8 cellular contexts compared by ENCODE assay signal in the genomic region with DNA sequence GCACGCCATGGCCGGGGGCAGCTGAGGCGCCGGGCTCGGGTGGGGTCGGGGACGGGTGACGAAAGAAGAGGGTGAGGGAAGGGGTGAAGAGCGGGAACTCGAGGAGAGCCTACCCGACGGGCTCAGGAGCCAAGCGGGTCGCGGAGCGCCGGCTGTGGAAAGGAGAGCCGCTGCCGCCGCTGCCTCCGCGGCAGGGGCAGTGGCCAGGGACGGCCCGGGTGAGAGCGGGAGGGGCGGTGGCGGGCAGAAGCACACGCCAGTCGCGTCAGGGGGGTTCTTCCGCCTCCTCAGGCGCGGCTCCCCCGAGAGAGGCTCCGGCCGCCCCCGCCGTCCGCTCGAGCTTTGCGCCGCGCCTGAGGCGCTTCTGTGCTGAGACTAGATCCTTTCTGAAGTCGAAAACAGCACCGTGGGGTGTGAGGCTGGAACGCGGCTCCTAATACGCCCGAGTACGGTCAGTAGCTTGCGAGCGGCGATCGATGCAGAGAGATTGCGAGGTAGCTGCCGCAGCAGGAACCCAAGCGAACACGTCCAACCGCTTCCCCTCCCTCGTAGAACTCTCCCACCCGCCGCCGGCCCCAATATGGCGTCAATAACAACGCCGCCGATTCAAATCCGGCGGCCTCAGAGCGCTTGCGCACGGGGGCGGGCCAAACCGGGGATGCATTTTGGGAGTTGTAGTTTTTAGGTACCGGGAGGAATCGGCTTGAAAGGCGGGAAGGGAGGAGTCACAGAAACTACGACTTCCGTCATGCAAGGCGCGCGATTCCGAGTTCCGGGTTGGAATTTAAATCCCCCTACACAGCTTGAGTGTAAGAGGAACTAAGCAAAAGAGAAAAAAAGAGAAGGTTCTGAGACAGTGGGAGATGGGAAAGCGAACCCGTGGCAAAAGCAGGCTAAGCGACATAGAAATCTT. TPM values are rescaled to one million over a fixed set of nuclear protein-coding genes. Genes with fewer than 3 reads are reported as not detected.
A peak's percentile ranks its signal among the peaks of the same experiment; 100 is the strongest.
DNase-seq lines count a peak whose midpoint lies in the region; ATAC-seq and TF ChIP-seq lines count a peak whose summit lies in the region.

A gene (minus strand): TSS at position 558 of the 913 bp plus-strand sequence. CDS start 549 bp downstream, at position 9.

- H3K27me3 ChIP-seq in SK-N-SH (ENCODE audit: insufficient read depth) (no peaks in the 10 kb centered on the region), gastroesophageal sphincter (no peaks in the 10 kb centered on the region), neutrophil (no peaks in the 10 kb centered on the region)

- peak within 1 kb of the TSS; percentile 75 for H2AFZ ChIP-seq in SK-N-SH (ENCODE audit: low read depth)

- TF ChIP-seq RAD21 in SK-N-SH (IDR thresholded peaks at IDR 0.05; ENCODE audit: low read length): peak; percentile 12; the same call in 1 of the 2 replicates

- WGBS in SK-N-SH (ENCODE audit: low lambda C conversion rate): under 1% methylated on average over 27 of the region's 88 CpGs
- 1 to 2% methylated on average over 10 to 14 of the region's 88 CpGs for WGBS in gastroesophageal sphincter (ENCODE audit: low coverage in 1 of 2), 2 donors

- peak within 1 kb of the TSS; percentile 93 to 98 for H3K4me3 ChIP-seq in SK-N-SH (ENCODE audit: low read depth in 2 of 2, low read length in 1 of 2)
- H3K4me3 ChIP-seq in gastroesophageal sphincter: peak within 1 kb of the TSS; percentile 51 to 91
- H3K4me3 ChIP-seq in neutrophil (ENCODE audit: low read depth in 1 of 2, low read length in 1 of 2): peak within 1 kb of the TSS; percentile 81 to 100

- peak; percentile 88 to 94 for TF ChIP-seq POLR2A in gastroesophageal sphincter (IDR thresholded peaks at IDR 0.05)

- TF ChIP-seq CTCF in SK-N-SH (IDR thresholded peaks at IDR 0.05) (no peak), gastroesophageal sphincter (IDR thresholded peaks at IDR 0.05) (no peak), neutrophil (IDR thresholded peaks at IDR 0.05) (no peak)

- peaks cover 9 to 19% of the 10 kb centered on the region in 2 experiments for H3K4me1 ChIP-seq in SK-N-SH (ENCODE audit: control insufficient read depth in 1 of 2, insufficient read depth in 2 of 2, low read depth in 1 of 2, low read length in 1 of 2)
- H3K4me1 ChIP-seq in gastroesophageal sphincter: peaks cover 5 to 40% (median 13%) of the 10 kb centered on the region in 3 donors
- H3K4me1 ChIP-seq in neutrophil (ENCODE audit: control insufficient read depth in 1 of 2, insufficient read depth in 1 of 2, low read depth in 1 of 2, low read length in 1 of 2): peaks cover 32 to 43% of the 10 kb centered on the region in 2 experiments

- POLR2A ChIA-PET in SK-N-SH (lab: Yijun Ruan, JAX): interaction anchor here (0.5 to 1.8 kb wide), 3 partner anchors 21 to 136 kb away, joined by 3 to 12 read pairs (median 3); no protein-coding TSS in a partner anchor

- peak; percentile 97 for DNase-seq in GM04504 (ENCODE audit: low read depth)
- DNase-seq in NCI-H1048 (lab: John Stamatoyannopoulos, UW): peak; percentile 94
- DNase-seq in SK-N-SH: peak; percentile 91
- DNase-seq in activated naive CD4-positive, alpha-beta T cell treated with anti-CD3 and anti-CD28 coated beads, Interleukin-2, amount 50 U/mL, for 16 hours: peak; percentile 96
- DNase-seq in substantia nigra (lab: John Stamatoyannopoulos, UW): peak; percentile 69 to 98 (median 95)

- TF ChIP-seq EP300 in SK-N-SH (IDR thresholded peaks at IDR 0.05; ENCODE audit: borderline replicate concordance in 1 of 2, low read depth in 1 of 2, low read length in 1 of 2) (no peak; a peak in 1 of 4 replicates), gastroesophageal sphincter (IDR thresholded peaks at IDR 0.05) (no peak)

- H3K36me3 ChIP-seq in SK-N-SH (replicated peaks in 1 of 2; ENCODE audit: control insufficient read depth in 1 of 2, insufficient read depth in 2 of 2, low read length in 1 of 2): no peaks in the 10 kb centered on the region
- no peaks in the 10 kb centered on the region for H3K36me3 ChIP-seq in gastroesophageal sphincter
- no peaks in the 10 kb centered on the region for H3K36me3 ChIP-seq in neutrophil

- H3K9ac ChIP-seq in SK-N-SH: peak within 1 kb of the TSS; percentile 96

- peak within 1 kb of the TSS; percentile 77 for H3K4me2 ChIP-seq in SK-N-SH

- H3K79me2 ChIP-seq in SK-N-SH (ENCODE audit: insufficient read depth): peaks cover 51% of the 10 kb centered on the region

- H3K9me3 ChIP-seq in SK-N-SH (no peaks in the 10 kb centered on the region), gastroesophageal sphincter (no peaks in the 10 kb centered on the region), neutrophil (no peaks in the 10 kb centered on the region)

- ATAC-seq in HG02571 (IDR thresholded peaks at IDR 0.05; ENCODE audit: unreplicated experiment): peak; percentile 73
- ATAC-seq in gastroesophageal sphincter: peak; percentile 95

- peaks cover 37% of the 10 kb centered on the region for H4K20me1 ChIP-seq in SK-N-SH (ENCODE audit: insufficient read depth)

- H3K27ac ChIP-seq in SK-N-SH (ENCODE audit: low read depth in 2 of 2, low read length in 1 of 2) (peak within 1 kb of the TSS; percentile 92 to 97), gastroesophageal sphincter (peak within 1 kb of the TSS; percentile 92 to 98 (median 98)), neutrophil (peak within 1 kb of the TSS; percentile 98), substantia nigra (ENCODE audit: low read depth, low read length, poor library complexity, severe bottlenecking) (peak within 1 kb of the TSS; percentile 94)

- CTCF ChIA-PET in SK-N-SH (lab: Yijun Ruan, JAX): interaction anchor here (0.8 to 1.0 kb wide), 4 partner anchors 20 to 97 kb away, joined by 3 to 4 read pairs (median 3); no protein-coding TSS in a partner anchor

- H3F3A ChIP-seq in SK-N-SH (replicated peaks; ENCODE audit: insufficient read depth): peaks cover 61% of the 10 kb centered on the region

- no peaks in the 10 kb centered on the region for H3K9me2 ChIP-seq in SK-N-SH

TF ChIP-seq in SK-N-SH, 30 proteins besides CTCF, POLR2A, EP300 and RAD21 (continues in another document):
- no peak for TF ChIP-seq GATA2 (CRISPR knock-in tag; IDR thresholded peaks at IDR 0.05)
- no peak for TF ChIP-seq FOSL2 (IDR thresholded peaks at IDR 0.05; ENCODE audit: borderline replicate concordance, low read depth)
- TF ChIP-seq CHD2 (IDR thresholded peaks at IDR 0.05; ENCODE audit: low read length, partially characterized antibody): peak; percentile 60
- TF ChIP-seq, protein P1, sequence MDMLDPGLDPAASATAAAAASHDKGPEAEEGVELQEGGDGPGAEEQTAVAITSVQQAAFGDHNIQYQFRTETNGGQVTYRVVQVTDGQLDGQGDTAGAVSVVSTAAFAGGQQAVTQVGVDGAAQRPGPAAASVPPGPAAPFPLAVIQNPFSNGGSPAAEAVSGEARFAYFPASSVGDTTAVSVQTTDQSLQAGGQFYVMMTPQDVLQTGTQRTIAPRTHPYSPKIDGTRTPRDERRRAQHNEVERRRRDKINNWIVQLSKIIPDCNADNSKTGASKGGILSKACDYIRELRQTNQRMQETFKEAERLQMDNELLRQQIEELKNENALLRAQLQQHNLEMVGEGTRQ (IDR thresholded peaks at IDR 0.05; ENCODE audit: borderline replicate concordance, low read depth, low read length): no peak
- TF ChIP-seq, protein P2, sequence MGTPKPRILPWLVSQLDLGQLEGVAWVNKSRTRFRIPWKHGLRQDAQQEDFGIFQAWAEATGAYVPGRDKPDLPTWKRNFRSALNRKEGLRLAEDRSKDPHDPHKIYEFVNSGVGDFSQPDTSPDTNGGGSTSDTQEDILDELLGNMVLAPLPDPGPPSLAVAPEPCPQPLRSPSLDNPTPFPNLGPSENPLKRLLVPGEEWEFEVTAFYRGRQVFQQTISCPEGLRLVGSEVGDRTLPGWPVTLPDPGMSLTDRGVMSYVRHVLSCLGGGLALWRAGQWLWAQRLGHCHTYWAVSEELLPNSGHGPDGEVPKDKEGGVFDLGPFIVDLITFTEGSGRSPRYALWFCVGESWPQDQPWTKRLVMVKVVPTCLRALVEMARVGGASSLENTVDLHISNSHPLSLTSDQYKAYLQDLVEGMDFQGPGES (IDR thresholded peaks at IDR 0.05; ENCODE audit: low read depth, low read length): no peak
- TF ChIP-seq TEAD4 (IDR thresholded peaks at IDR 0.05; ENCODE audit: borderline replicate concordance, insufficient read depth): no peak
- TF ChIP-seq, protein P3, sequence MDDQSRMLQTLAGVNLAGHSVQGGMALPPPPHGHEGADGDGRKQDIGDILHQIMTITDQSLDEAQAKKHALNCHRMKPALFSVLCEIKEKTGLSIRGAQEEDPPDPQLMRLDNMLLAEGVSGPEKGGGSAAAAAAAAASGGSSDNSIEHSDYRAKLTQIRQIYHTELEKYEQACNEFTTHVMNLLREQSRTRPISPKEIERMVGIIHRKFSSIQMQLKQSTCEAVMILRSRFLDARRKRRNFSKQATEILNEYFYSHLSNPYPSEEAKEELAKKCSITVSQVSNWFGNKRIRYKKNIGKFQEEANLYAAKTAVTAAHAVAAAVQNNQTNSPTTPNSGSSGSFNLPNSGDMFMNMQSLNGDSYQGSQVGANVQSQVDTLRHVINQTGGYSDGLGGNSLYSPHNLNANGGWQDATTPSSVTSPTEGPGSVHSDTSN (IDR thresholded peaks at IDR 0.05): peak; percentile 16; the same call in 1 of the 2 replicates
- TF ChIP-seq, protein P4, sequence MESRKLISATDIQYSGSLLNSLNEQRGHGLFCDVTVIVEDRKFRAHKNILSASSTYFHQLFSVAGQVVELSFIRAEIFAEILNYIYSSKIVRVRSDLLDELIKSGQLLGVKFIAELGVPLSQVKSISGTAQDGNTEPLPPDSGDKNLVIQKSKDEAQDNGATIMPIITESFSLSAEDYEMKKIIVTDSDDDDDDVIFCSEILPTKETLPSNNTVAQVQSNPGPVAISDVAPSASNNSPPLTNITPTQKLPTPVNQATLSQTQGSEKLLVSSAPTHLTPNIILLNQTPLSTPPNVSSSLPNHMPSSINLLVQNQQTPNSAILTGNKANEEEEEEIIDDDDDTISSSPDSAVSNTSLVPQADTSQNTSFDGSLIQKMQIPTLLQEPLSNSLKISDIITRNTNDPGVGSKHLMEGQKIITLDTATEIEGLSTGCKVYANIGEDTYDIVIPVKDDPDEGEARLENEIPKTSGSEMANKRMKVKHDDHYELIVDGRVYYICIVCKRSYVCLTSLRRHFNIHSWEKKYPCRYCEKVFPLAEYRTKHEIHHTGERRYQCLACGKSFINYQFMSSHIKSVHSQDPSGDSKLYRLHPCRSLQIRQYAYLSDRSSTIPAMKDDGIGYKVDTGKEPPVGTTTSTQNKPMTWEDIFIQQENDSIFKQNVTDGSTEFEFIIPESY (IDR thresholded peaks at IDR 0.05; ENCODE audit: borderline replicate concordance, low read depth): no peak
- TF ChIP-seq TCF12 (IDR thresholded peaks at IDR 0.05): no peak; the same call in 1 of the 2 replicates
- TF ChIP-seq GABPA (IDR thresholded peaks at IDR 0.05; ENCODE audit: low read depth): peak; percentile 81
- TF ChIP-seq, protein P5, sequence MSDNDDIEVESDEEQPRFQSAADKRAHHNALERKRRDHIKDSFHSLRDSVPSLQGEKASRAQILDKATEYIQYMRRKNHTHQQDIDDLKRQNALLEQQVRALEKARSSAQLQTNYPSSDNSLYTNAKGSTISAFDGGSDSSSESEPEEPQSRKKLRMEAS (IDR thresholded peaks at IDR 0.05; ENCODE audit: low read depth): peak; percentile 84

RNA-seq across cellular contexts. Expression of the gene that starts here (rescaled TPM):
- 12.3 and 19.0 TPM in 2 replicates for polyA plus RNA-seq in SK-N-SH (2012; rRNA removed)
- 28.5 and 31.7 TPM in 2 replicates for polyA plus RNA-seq in SK-N-SH (2012; cell fraction: cytosol; rRNA removed)
- 22.4 and 25.4 TPM in 2 replicates for polyA plus RNA-seq in SK-N-SH (2012; cell fraction: nucleus; rRNA removed)
- 10 to 100 TPM; 11.7 to 26.9 (median 16.7) TPM for total RNA-seq in gastroesophageal sphincter

Comparison
In these comparisons a context has a peak if more than half of its experiments do, and no peak if none do; other contexts are left out.
1. Peak in every context shown above with its lines: DNase-seq, ATAC-seq, H3K4me3 ChIP-seq and H3K27ac ChIP-seq.